ENCODE assay signal across 1 cellular context in genomic region chr16:10876799-10877341, GRCh38.
TF ChIP-seq lines count a peak whose summit lies in the region.

CIITA (plus strand) TSS chr16:10877202; CDS start chr16:10877331, 129 bp downstream.

TF ChIP-seq in GM12878, 131 proteins besides CTCF, POLR2A, EP300 and RAD21 (continued from another document and continues in another):
- TF ChIP-seq STAT3 (IDR thresholded peaks at IDR 0.05; ENCODE audit: low read depth, low read length) (0 out of 2 replicates have a peak, but pooled peaks have one; percentile 42), BCL3 (IDR thresholded peaks at IDR 0.05; ENCODE audit: borderline replicate concordance, insufficient read depth, low read depth, low read length, poor library complexity, severe bottlenecking) (peak; percentile 11), BHLHE40 (IDR thresholded peaks at IDR 0.05; ENCODE audit: borderline replicate concordance in 1 of 2, low read depth in 2 of 2, low read length in 1 of 2) (peak; percentile 53 to 59; a peak in 1 of 4 replicates), SRF (IDR thresholded peaks at IDR 0.05; ENCODE audit: low read depth in 2 of 2, low read length in 2 of 2) (no peak), ZNF24 (IDR thresholded peaks at IDR 0.05) (no peak), NBN (IDR thresholded peaks at IDR 0.05) (peak; percentile 95), IRF4 (IDR thresholded peaks at IDR 0.05; ENCODE audit: low read depth, low read length) (peak; percentile 50), SP1 (IDR thresholded peaks at IDR 0.05; ENCODE audit: low read depth, low read length) (peak; percentile 45), BCL11A (IDR thresholded peaks at IDR 0.05; ENCODE audit: low read depth, low read length) (peak; percentile 54; the same call in 1 of the 2 replicates), REST (IDR thresholded peaks at IDR 0.05; ENCODE audit: low read depth, low read length) (no peak), BACH1 (IDR thresholded peaks at IDR 0.05; ENCODE audit: borderline replicate concordance) (peak; percentile 42; the same call in 1 of the 2 replicates), CBFB (IDR thresholded peaks at IDR 0.05; ENCODE audit: low read depth) (peak; percentile 95), HSF1 (IDR thresholded peaks at IDR 0.05; ENCODE audit: low read depth, low read length) (no peak), JUNB (IDR thresholded peaks at IDR 0.05) (peak; percentile 100), MXI1 (IDR thresholded peaks at IDR 0.05; ENCODE audit: low read depth, low read length) (peak; percentile 83), SIN3A (IDR thresholded peaks at IDR 0.05; ENCODE audit: low read depth, low read length) (no peak), NFXL1 (IDR thresholded peaks at IDR 0.05; ENCODE audit: borderline replicate concordance) (no peak), SIX5 (IDR thresholded peaks at IDR 0.05; ENCODE audit: low read depth, low read length, severe bottlenecking) (no peak), PML (IDR thresholded peaks at IDR 0.05; ENCODE audit: low read length) (no peak), MLLT1 (IDR thresholded peaks at IDR 0.05) (peak; percentile 61; the same call in 1 of the 2 replicates), BMI1 (IDR thresholded peaks at IDR 0.05; ENCODE audit: borderline replicate concordance) (no peak), CBX3 (IDR thresholded peaks at IDR 0.05; ENCODE audit: borderline replicate concordance, low read depth) (no peak), ZNF217 (IDR thresholded peaks at IDR 0.05) (0 out of 2 replicates have a peak, but pooled peaks have one; percentile 68), CREM (IDR thresholded peaks at IDR 0.05; ENCODE audit: low read depth) (peak; percentile 88), EGR1 (IDR thresholded peaks at IDR 0.05; ENCODE audit: borderline replicate concordance in 1 of 2, low read depth in 2 of 2, low read length in 2 of 2) (0 out of 3 replicates have a peak, but pooled peaks of 1 of the 2 experiments have one; percentile 6), PKNOX1 (IDR thresholded peaks at IDR 0.05) (peak; percentile 74)
- TF ChIP-seq, protein P1, sequence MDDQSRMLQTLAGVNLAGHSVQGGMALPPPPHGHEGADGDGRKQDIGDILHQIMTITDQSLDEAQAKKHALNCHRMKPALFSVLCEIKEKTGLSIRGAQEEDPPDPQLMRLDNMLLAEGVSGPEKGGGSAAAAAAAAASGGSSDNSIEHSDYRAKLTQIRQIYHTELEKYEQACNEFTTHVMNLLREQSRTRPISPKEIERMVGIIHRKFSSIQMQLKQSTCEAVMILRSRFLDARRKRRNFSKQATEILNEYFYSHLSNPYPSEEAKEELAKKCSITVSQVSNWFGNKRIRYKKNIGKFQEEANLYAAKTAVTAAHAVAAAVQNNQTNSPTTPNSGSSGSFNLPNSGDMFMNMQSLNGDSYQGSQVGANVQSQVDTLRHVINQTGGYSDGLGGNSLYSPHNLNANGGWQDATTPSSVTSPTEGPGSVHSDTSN (IDR thresholded peaks at IDR 0.05; ENCODE audit: insufficient replicate concordance, low read depth, low read length): no peak
- TF ChIP-seq, protein P2, sequence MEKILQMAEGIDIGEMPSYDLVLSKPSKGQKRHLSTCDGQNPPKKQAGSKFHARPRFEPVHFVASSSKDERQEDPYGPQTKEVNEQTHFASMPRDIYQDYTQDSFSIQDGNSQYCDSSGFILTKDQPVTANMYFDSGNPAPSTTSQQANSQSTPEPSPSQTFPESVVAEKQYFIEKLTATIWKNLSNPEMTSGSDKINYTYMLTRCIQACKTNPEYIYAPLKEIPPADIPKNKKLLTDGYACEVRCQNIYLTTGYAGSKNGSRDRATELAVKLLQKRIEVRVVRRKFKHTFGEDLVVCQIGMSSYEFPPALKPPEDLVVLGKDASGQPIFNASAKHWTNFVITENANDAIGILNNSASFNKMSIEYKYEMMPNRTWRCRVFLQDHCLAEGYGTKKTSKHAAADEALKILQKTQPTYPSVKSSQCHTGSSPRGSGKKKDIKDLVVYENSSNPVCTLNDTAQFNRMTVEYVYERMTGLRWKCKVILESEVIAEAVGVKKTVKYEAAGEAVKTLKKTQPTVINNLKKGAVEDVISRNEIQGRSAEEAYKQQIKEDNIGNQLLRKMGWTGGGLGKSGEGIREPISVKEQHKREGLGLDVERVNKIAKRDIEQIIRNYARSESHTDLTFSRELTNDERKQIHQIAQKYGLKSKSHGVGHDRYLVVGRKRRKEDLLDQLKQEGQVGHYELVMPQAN (conservative IDR thresholded peaks at IDR 0.05): 0 out of 2 replicates have a peak, but pooled peaks have one; percentile 34
- TF ChIP-seq, protein P3, sequence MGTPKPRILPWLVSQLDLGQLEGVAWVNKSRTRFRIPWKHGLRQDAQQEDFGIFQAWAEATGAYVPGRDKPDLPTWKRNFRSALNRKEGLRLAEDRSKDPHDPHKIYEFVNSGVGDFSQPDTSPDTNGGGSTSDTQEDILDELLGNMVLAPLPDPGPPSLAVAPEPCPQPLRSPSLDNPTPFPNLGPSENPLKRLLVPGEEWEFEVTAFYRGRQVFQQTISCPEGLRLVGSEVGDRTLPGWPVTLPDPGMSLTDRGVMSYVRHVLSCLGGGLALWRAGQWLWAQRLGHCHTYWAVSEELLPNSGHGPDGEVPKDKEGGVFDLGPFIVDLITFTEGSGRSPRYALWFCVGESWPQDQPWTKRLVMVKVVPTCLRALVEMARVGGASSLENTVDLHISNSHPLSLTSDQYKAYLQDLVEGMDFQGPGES (IDR thresholded peaks at IDR 0.05): peak; percentile 96
- TF ChIP-seq, protein P4, sequence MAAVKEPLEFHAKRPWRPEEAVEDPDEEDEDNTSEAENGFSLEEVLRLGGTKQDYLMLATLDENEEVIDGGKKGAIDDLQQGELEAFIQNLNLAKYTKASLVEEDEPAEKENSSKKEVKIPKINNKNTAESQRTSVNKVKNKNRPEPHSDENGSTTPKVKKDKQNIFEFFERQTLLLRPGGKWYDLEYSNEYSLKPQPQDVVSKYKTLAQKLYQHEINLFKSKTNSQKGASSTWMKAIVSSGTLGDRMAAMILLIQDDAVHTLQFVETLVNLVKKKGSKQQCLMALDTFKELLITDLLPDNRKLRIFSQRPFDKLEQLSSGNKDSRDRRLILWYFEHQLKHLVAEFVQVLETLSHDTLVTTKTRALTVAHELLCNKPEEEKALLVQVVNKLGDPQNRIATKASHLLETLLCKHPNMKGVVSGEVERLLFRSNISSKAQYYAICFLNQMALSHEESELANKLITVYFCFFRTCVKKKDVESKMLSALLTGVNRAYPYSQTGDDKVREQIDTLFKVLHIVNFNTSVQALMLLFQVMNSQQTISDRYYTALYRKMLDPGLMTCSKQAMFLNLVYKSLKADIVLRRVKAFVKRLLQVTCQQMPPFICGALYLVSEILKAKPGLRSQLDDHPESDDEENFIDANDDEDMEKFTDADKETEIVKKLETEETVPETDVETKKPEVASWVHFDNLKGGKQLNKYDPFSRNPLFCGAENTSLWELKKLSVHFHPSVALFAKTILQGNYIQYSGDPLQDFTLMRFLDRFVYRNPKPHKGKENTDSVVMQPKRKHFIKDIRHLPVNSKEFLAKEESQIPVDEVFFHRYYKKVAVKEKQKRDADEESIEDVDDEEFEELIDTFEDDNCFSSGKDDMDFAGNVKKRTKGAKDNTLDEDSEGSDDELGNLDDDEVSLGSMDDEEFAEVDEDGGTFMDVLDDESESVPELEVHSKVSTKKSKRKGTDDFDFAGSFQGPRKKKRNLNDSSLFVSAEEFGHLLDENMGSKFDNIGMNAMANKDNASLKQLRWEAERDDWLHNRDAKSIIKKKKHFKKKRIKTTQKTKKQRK (IDR thresholded peaks at IDR 0.05; ENCODE audit: low read depth, low read length): no peak
- TF ChIP-seq, protein P5, sequence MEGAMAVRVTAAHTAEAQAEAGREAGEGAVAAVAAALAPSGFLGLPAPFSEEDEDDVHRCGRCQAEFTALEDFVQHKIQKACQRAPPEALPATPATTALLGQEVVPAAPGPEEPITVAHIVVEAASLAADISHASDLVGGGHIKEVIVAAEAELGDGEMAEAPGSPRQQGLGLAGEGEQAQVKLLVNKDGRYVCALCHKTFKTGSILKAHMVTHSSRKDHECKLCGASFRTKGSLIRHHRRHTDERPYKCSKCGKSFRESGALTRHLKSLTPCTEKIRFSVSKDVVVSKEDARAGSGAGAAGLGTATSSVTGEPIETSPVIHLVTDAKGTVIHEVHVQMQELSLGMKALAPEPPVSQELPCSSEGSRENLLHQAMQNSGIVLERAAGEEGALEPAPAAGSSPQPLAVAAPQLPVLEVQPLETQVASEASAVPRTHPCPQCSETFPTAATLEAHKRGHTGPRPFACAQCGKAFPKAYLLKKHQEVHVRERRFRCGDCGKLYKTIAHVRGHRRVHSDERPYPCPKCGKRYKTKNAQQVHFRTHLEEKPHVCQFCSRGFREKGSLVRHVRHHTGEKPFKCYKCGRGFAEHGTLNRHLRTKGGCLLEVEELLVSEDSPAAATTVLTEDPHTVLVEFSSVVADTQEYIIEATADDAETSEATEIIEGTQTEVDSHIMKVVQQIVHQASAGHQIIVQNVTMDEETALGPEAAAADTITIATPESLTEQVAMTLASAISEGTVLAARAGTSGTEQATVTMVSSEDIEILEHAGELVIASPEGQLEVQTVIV (IDR thresholded peaks at IDR 0.05; ENCODE audit: borderline replicate concordance, partially characterized antibody): peak; percentile 37
